17 cellular contexts compared by ENCODE assay signal in genomic region chr4:166481014-166481507, GRCh38.
"Had no signal": no experiment of that assay in that cellular context is flagged by ENCODE, and none has a peak within 500 bp of the region (broad histone marks: within the 10 kb centered on the region; RNA-seq: fewer than 3 reads in every experiment).

No MANE protein-coding gene starts in this region.

- H3K9me3 ChIP-seq: esophagus squamous epithelium, upper lobe of left lung had no signal

- H3K4me1 Mint-ChIP-seq: activated naive CD8-positive, alpha-beta T cell treated with anti-CD3 and anti-CD28 coated beads, Interleukin-2, amount 50 U/mL, for 24 hours; nephron; stimulated activated naive CD8-positive, alpha-beta T cell treated with anti-CD3 and anti-CD28 coated beads, Interleukin-15, amount 100 ng/mL, for 72 hours had no signal

- DNase-seq: activated CD4-positive, alpha-beta T cell treated with anti-CD3 and anti-CD28 coated beads for 1 hour; activated CD4-positive, alpha-beta T cell treated with anti-CD3 and anti-CD28 coated beads, Interleukin-2, amount 50 U/mL, for 48 hours; activated naive CD4-positive, alpha-beta T cell treated with anti-CD3 and anti-CD28 coated beads for 36 hours; activated naive CD8-positive, alpha-beta T cell treated with anti-CD3 and anti-CD28 coated beads, Interleukin-2, amount 50 U/mL, for 24 hours; aorta; cerebellar nuclear complex; effector CD8-positive, alpha-beta T cell; esophagus squamous epithelium; hippocampal formation; kidney glomerular epithelial cell; left ventricle myocardium superior; mesenchymal stem cell; stimulated activated naive CD8-positive, alpha-beta T cell treated with anti-CD3 and anti-CD28 coated beads, Interleukin-15, amount 100 ng/mL, for 72 hours; upper lobe of left lung had no signal

- H3K4me1 ChIP-seq: esophagus squamous epithelium, upper lobe of left lung had no signal

- H3K27me3 ChIP-seq: esophagus squamous epithelium, upper lobe of left lung had no signal

- H3K27ac ChIP-seq: esophagus squamous epithelium, upper lobe of left lung had no signal

- H3K36me3 ChIP-seq: esophagus squamous epithelium, upper lobe of left lung had no signal

- H3K27me3 Mint-ChIP-seq: activated naive CD8-positive, alpha-beta T cell treated with anti-CD3 and anti-CD28 coated beads, Interleukin-2, amount 50 U/mL, for 24 hours; stimulated activated naive CD8-positive, alpha-beta T cell treated with anti-CD3 and anti-CD28 coated beads, Interleukin-15, amount 100 ng/mL, for 72 hours had no signal

- H3K4me3 ChIP-seq: esophagus squamous epithelium, upper lobe of left lung had no signal

- H3K27ac Mint-ChIP-seq: activated naive CD4-positive, alpha-beta T cell treated with anti-CD3 and anti-CD28 coated beads for 36 hours; activated naive CD8-positive, alpha-beta T cell treated with anti-CD3 and anti-CD28 coated beads, Interleukin-2, amount 50 U/mL, for 24 hours; activated T-helper 2 cell treated with anti-CD3 and anti-CD28 coated beads, Interferon-gamma antibody, Interleukin-2, Interleukin-4, amounts not matched to agents 10 μg/mL and 5 μg/mL and 100 μg/mL, durations not matched to agents 14 hours and 24 hours and 36 hours; nephron; stimulated activated naive CD8-positive, alpha-beta T cell treated with anti-CD3 and anti-CD28 coated beads, Interleukin-15, amount 100 ng/mL, for 72 hours had no signal

- H3K9me3 Mint-ChIP-seq: activated T-helper 2 cell treated with anti-CD3 and anti-CD28 coated beads, Interferon-gamma antibody, Interleukin-2, Interleukin-4, amounts not matched to agents 10 μg/mL and 5 μg/mL and 100 μg/mL, durations not matched to agents 14 hours and 24 hours and 36 hours; nephron had no signal

- H3K4me3 Mint-ChIP-seq: activated naive CD4-positive, alpha-beta T cell treated with anti-CD3 and anti-CD28 coated beads for 36 hours; activated naive CD8-positive, alpha-beta T cell treated with anti-CD3 and anti-CD28 coated beads, Interleukin-2, amount 50 U/mL, for 24 hours; nephron; stimulated activated naive CD8-positive, alpha-beta T cell treated with anti-CD3 and anti-CD28 coated beads, Interleukin-15, amount 100 ng/mL, for 72 hours had no signal

- ATAC-seq: activated naive CD8-positive, alpha-beta T cell treated with anti-CD3 and anti-CD28 coated beads, Interleukin-2, amount 50 U/mL, for 24 hours; left ventricle myocardium superior; sciatic nerve; stimulated activated naive CD8-positive, alpha-beta T cell treated with anti-CD3 and anti-CD28 coated beads, Interleukin-15, amount 100 ng/mL, for 72 hours had no signal
